Comparison of ENCODE assay signal across 26 cellular contexts in genomic region chr18:37505321-37505720, GRCh38.
"Had no signal": no experiment of that assay in that cellular context is flagged by ENCODE, and none has a peak within 500 bp of the region (broad histone marks: within the 10 kb centered on the region; RNA-seq: fewer than 3 reads in every experiment).

No MANE protein-coding gene starts in this region.

- H3K9me3 Mint-ChIP-seq: natural killer cell treated with Interleukin-12 subunit alpha and Interleukin-12 subunit beta and Interleukin-15 and Interleukin-18, amount 100 ng/mL, for 72 hours had no signal

- H3K36me3 Mint-ChIP-seq: natural killer cell treated with Interleukin-12 subunit alpha and Interleukin-12 subunit beta and Interleukin-15 and Interleukin-18, amount 100 ng/mL, for 72 hours; neural progenitor cell; stimulated activated effector memory CD8-positive, alpha-beta T cell treated with anti-CD3 and anti-CD28 coated beads, Interleukin-12 subunit alpha, Interleukin-12 subunit beta, amount 100 ng/mL, for 72 hours; stimulated activated naive B cell treated with anti-CD40 and anti-IgM and Interleukin-4, amounts not matched to agents 10 μg/mL and 1 μg/mL and 100 μg/mL, for 72 hours had no signal

- H3K9ac ChIP-seq: neural progenitor cell had no signal

- ATAC-seq: naive thymus-derived CD8-positive, alpha-beta T cell; natural killer cell treated with Interleukin-12 subunit alpha and Interleukin-12 subunit beta and Interleukin-15 and Interleukin-18, amount 100 ng/mL, for 72 hours; pancreas; right cardiac atrium; right lobe of liver; stimulated activated effector memory CD8-positive, alpha-beta T cell treated with anti-CD3 and anti-CD28 coated beads, Interleukin-12 subunit alpha, Interleukin-12 subunit beta, amount 100 ng/mL, for 72 hours; stimulated activated naive B cell treated with anti-CD40 and anti-IgM and Interleukin-4, amounts not matched to agents 10 μg/mL and 1 μg/mL and 100 μg/mL, for 72 hours had no signal

- H3K4me1 ChIP-seq: pancreas, prostate gland, right lobe of liver, sigmoid colon, stomach, thyroid gland, tibial nerve, upper lobe of left lung had no signal

- H3K4me3 ChIP-seq: neural progenitor cell, pancreas, prostate gland, right lobe of liver, sigmoid colon, stomach, thoracic aorta, thyroid gland, tibial nerve, upper lobe of left lung had no signal

- H3K27me3 ChIP-seq: neural progenitor cell, neutrophil, pancreas, right lobe of liver, stomach, thyroid gland, tibial nerve, upper lobe of left lung had no signal

- H3K4me2 ChIP-seq: neural progenitor cell had no signal

- H3K27ac ChIP-seq: neural progenitor cell, neutrophil, pancreas, prostate gland, right lobe of liver, sigmoid colon, stomach, thoracic aorta, thyroid gland, tibial nerve, upper lobe of left lung had no signal

- H3K27ac Mint-ChIP-seq: naive B cell; naive thymus-derived CD8-positive, alpha-beta T cell; natural killer cell treated with Interleukin-12 subunit alpha and Interleukin-12 subunit beta and Interleukin-15 and Interleukin-18, amount 100 ng/mL, for 72 hours; stimulated activated effector memory CD8-positive, alpha-beta T cell treated with anti-CD3 and anti-CD28 coated beads, Interleukin-12 subunit alpha, Interleukin-12 subunit beta, amount 100 ng/mL, for 72 hours; stimulated activated naive B cell treated with anti-CD40 and anti-IgM and Interleukin-4, amounts not matched to agents 10 μg/mL and 1 μg/mL and 100 μg/mL, for 72 hours; stimulated activated naive CD8-positive, alpha-beta T cell treated with anti-CD3 and anti-CD28 coated beads, Interleukin-15, Interleukin-2, amounts not matched to agents 100 ng/mL and 50 ng/mL, for 24 hours had no signal

- H3K27me3 Mint-ChIP-seq: natural killer cell treated with Interleukin-12 subunit alpha and Interleukin-12 subunit beta and Interleukin-15 and Interleukin-18, amount 100 ng/mL, for 72 hours; stimulated activated naive B cell treated with anti-CD40 and anti-IgM and Interleukin-4, amounts not matched to agents 10 μg/mL and 1 μg/mL and 100 μg/mL, for 72 hours; stimulated activated naive CD8-positive, alpha-beta T cell treated with anti-CD3 and anti-CD28 coated beads, Interleukin-15, Interleukin-2, amounts not matched to agents 100 ng/mL and 50 ng/mL, for 24 hours had no signal

- DNase-seq: naive B cell; pancreas; retina; right cardiac atrium; right lobe of liver; sigmoid colon; small intestine; stimulated activated CD4-positive, alpha-beta T cell treated with anti-CD3 and anti-CD28 coated beads, Interleukin-15, amount 100 ng/mL, for 24 hours; stimulated activated CD4-positive, alpha-beta T cell treated with anti-CD3 and anti-CD28 coated beads, Interleukin-2, amount 100 ng/mL, for 24 hours; stimulated activated CD4-positive, alpha-beta T cell treated with anti-CD3 and anti-CD28 coated beads, Interleukin-2, amount 100 ng/mL, for 48 hours; stimulated activated CD4-positive, alpha-beta T cell treated with anti-CD3 and anti-CD28 coated beads, Interleukin-4, amount 100 ng/mL, for 24 hours; stimulated activated naive B cell treated with anti-CD40 and anti-IgM and Interleukin-4, amounts not matched to agents 10 μg/mL and 1 μg/mL and 100 μg/mL, for 72 hours; stimulated activated naive CD4-positive, alpha-beta T cell treated with Interleukin-2 at 50 U/mL for 16 hours; stomach; thyroid gland; trophoblast cell; upper lobe of left lung had no signal

- H3K36me3 ChIP-seq: neural progenitor cell, neutrophil, pancreas, prostate gland, right lobe of liver, sigmoid colon, stomach, thoracic aorta, thyroid gland, tibial nerve, upper lobe of left lung had no signal

- H3K4me3 Mint-ChIP-seq: naive B cell; naive thymus-derived CD8-positive, alpha-beta T cell; natural killer cell treated with Interleukin-12 subunit alpha and Interleukin-12 subunit beta and Interleukin-15 and Interleukin-18, amount 100 ng/mL, for 72 hours; neural progenitor cell; stimulated activated effector memory CD8-positive, alpha-beta T cell treated with anti-CD3 and anti-CD28 coated beads, Interleukin-12 subunit alpha, Interleukin-12 subunit beta, amount 100 ng/mL, for 72 hours; stimulated activated naive B cell treated with anti-CD40 and anti-IgM and Interleukin-4, amounts not matched to agents 10 μg/mL and 1 μg/mL and 100 μg/mL, for 72 hours; stimulated activated naive CD8-positive, alpha-beta T cell treated with anti-CD3 and anti-CD28 coated beads, Interleukin-15, Interleukin-2, amounts not matched to agents 100 ng/mL and 50 ng/mL, for 24 hours had no signal

- H3K9me3 ChIP-seq: neutrophil, pancreas, prostate gland, right lobe of liver, sigmoid colon, thoracic aorta, thyroid gland had no signal

- H3K4me1 Mint-ChIP-seq: naive B cell; naive thymus-derived CD8-positive, alpha-beta T cell; stimulated activated effector memory CD8-positive, alpha-beta T cell treated with anti-CD3 and anti-CD28 coated beads, Interleukin-12 subunit alpha, Interleukin-12 subunit beta, amount 100 ng/mL, for 72 hours; stimulated activated naive B cell treated with anti-CD40 and anti-IgM and Interleukin-4, amounts not matched to agents 10 μg/mL and 1 μg/mL and 100 μg/mL, for 72 hours had no signal
